In the genomic region with DNA sequence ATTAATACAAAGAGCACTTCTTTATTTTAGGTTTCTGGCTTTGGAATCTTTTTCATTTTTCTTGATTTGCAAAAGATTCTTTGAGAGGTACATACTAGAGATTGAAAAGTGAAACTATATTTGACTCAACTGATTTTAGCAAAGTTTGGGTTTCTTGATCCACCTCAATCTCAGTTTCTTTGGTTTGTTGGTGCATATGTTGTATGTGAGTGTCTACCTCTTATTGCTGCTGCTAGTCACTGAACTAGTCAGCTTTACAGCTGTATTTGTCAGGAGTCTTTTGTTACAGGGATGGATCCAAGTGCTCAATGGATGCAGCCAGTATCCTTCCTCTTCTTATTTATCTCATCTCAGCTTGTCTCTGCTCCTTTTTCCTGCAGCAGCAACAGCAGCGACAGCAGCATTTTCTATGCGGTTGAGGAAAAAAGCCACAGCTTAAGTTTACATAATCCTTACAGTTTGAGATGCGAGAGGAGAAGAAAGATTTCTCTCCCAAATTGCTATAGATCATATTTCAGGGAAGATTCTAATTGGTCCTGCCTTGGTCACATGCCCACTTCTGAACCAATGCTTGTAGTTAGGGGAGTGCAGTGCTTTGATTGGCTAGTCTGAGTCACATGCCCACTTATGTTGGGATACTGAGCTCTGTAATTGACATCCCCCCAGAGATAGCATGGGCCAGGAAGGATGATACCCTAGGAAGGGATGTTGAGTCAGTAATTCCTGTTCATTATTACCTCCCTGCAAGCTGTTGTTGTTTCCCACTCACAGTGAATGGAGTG, we compare ENCODE assay signal across 1 cellular context.
A peak's percentile ranks its signal among the peaks of the same experiment; 100 is the strongest.
TF ChIP-seq lines count a peak whose summit lies in the region.

No MANE protein-coding gene starts in this region.

TF ChIP-seq in Ishikawa, 13 proteins besides CTCF, POLR2A, EP300 and RAD21:
- TF ChIP-seq, protein P1, sequence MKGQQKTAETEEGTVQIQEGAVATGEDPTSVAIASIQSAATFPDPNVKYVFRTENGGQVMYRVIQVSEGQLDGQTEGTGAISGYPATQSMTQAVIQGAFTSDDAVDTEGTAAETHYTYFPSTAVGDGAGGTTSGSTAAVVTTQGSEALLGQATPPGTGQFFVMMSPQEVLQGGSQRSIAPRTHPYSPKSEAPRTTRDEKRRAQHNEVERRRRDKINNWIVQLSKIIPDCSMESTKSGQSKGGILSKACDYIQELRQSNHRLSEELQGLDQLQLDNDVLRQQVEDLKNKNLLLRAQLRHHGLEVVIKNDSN (IDR thresholded peaks at IDR 0.05), result peak; percentile 90
- TF ChIP-seq, protein P2, sequence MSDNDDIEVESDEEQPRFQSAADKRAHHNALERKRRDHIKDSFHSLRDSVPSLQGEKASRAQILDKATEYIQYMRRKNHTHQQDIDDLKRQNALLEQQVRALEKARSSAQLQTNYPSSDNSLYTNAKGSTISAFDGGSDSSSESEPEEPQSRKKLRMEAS (IDR thresholded peaks at IDR 0.05), result no peak
